1 cellular context compared by ENCODE assay signal in genomic region chr6:151384151-151384550, GRCh38.
TF ChIP-seq lines count a peak whose summit lies in the region.

No MANE protein-coding gene starts in this region.

TF ChIP-seq in GM23338, 12 proteins besides CTCF, POLR2A, EP300 and RAD21:
- TF ChIP-seq, protein P1, sequence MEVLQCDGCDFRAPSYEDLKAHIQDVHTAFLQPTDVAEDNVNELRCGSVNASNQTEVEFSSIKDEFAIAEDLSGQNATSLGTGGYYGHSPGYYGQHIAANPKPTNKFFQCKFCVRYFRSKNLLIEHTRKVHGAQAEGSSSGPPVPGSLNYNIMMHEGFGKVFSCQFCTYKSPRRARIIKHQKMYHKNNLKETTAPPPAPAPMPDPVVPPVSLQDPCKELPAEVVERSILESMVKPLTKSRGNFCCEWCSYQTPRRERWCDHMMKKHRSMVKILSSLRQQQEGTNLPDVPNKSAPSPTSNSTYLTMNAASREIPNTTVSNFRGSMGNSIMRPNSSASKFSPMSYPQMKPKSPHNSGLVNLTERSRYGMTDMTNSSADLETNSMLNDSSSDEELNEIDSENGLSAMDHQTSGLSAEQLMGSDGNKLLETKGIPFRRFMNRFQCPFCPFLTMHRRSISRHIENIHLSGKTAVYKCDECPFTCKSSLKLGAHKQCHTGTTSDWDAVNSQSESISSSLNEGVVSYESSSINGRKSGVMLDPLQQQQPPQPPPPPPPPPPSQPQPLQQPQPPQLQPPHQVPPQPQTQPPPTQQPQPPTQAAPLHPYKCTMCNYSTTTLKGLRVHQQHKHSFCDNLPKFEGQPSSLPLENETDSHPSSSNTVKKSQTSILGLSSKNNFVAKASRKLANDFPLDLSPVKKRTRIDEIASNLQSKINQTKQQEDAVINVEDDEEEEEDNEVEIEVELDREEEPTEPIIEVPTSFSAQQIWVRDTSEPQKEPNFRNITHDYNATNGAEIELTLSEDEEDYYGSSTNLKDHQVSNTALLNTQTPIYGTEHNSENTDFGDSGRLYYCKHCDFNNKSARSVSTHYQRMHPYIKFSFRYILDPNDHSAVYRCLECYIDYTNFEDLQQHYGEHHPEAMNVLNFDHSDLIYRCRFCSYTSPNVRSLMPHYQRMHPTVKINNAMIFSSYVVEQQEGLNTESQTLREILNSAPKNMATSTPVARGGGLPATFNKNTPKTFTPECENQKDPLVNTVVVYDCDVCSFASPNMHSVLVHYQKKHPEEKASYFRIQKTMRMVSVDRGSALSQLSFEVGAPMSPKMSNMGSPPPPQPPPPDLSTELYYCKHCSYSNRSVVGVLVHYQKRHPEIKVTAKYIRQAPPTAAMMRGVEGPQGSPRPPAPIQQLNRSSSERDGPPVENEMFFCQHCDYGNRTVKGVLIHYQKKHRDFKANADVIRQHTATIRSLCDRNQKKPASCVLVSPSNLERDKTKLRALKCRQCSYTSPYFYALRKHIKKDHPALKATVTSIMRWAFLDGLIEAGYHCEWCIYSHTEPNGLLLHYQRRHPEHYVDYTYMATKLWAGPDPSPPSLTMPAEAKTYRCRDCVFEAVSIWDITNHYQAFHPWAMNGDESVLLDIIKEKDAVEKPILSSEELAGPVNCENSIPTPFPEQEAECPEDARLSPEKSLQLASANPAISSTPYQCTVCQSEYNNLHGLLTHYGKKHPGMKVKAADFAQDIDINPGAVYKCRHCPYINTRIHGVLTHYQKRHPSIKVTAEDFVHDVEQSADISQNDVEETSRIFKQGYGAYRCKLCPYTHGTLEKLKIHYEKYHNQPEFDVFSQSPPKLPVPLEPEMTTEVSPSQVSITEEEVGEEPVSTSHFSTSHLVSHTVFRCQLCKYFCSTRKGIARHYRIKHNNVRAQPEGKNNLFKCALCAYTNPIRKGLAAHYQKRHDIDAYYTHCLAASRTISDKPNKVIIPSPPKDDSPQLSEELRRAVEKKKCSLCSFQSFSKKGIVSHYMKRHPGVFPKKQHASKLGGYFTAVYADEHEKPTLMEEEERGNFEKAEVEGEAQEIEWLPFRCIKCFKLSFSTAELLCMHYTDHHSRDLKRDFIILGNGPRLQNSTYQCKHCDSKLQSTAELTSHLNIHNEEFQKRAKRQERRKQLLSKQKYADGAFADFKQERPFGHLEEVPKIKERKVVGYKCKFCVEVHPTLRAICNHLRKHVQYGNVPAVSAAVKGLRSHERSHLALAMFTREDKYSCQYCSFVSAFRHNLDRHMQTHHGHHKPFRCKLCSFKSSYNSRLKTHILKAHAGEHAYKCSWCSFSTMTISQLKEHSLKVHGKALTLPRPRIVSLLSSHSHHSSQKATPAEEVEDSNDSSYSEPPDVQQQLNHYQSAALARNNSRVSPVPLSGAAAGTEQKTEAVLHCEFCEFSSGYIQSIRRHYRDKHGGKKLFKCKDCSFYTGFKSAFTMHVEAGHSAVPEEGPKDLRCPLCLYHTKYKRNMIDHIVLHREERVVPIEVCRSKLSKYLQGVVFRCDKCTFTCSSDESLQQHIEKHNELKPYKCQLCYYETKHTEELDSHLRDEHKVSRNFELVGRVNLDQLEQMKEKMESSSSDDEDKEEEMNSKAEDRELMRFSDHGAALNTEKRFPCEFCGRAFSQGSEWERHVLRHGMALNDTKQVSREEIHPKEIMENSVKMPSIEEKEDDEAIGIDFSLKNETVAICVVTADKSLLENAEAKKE (CRISPR knock-in tag; IDR thresholded peaks at IDR 0.05) = no peak
- TF ChIP-seq ZNF114 (CRISPR knock-in tag; IDR thresholded peaks at IDR 0.05) (no peak), NANOG (IDR thresholded peaks at IDR 0.05; ENCODE audit: borderline replicate concordance) (no peak), ZNF331 (CRISPR knock-in tag; IDR thresholded peaks at IDR 0.05; ENCODE audit: low read depth) (no peak), EZH2phosphoT487 (IDR thresholded peaks at IDR 0.05; ENCODE audit: unreplicated experiment) (no peak), CREB1 (CRISPR knock-in tag; IDR thresholded peaks at IDR 0.05; ENCODE audit: low read depth) (no peak)
